8 cellular contexts compared by ENCODE assay signal in the genomic region with DNA sequence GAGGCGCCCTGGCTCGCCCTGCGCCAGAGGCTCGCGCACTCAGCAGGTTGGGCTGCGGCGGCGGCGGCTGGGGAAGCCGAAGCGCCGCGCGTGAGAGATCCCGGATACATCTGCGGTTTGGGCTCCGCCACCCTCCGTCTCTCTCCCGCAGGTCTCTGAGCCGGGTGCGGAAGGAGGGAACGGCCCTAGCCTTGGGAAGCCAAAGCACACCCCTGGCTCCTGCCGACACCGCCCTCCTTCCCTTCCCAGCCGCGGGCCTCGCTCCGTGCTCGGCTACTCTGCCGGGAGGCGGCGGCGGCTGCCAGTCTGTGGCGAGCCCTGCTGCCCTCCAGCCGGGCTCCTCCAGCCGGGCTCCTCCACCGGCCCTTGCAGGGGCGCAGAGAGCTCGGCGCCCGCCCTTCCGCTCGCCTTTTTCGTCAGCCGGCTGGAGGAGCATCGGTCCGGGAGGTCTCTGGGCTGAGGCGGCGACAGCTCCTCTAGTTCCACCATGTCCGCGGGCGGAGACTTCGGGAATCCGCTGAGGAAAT. TPM values are rescaled to one million over a fixed set of nuclear protein-coding genes. Genes with fewer than 3 reads are reported as not detected.
DNase-seq lines count a peak whose midpoint lies in the region; ATAC-seq and TF ChIP-seq lines count a peak whose summit lies in the region.
"Not testable (repeated sequence)": the region's sequence is repeated elsewhere in the genome, so short reads cannot be mapped to it uniquely, and the experiment has no call there.

TSS of gene RAB6C (plus strand) at position 38 of the 527 bp plus-strand sequence. CDS start at position 488, 450 bp downstream.

- not testable (repeated sequence) for H3K9me3 Mint-ChIP-seq in T-helper 2 cell treated with Interferon-gamma antibody and Interleukin-4, amounts not matched to agents 5 μg/mL and 100 μg/mL, for 36 hours; progenitor cell of endocrine pancreas (ENCODE audit: low read depth)

- ATAC-seq in left lung = peak; percentile 81

- H3K4me3 ChIP-seq in LNCaP clone FGC (ENCODE audit: low read depth, low read length) (peak within 1 kb of the TSS; percentile 62), astrocyte of the cerebellum (ENCODE audit: low read depth, low read length) (peak within 1 kb of the TSS; percentile 34), left lung (peak within 1 kb of the TSS in 1 of 2 donors; percentile 13), vagina (peak within 1 kb of the TSS; percentile 43 to 47)

- not testable (repeated sequence) for TF ChIP-seq CTCF in LNCaP clone FGC (IDR thresholded peaks at IDR 0.05; ENCODE audit: control insufficient read depth, extremely low read depth, insufficient read depth); astrocyte of the cerebellum (IDR thresholded peaks at IDR 0.05; ENCODE audit: low read depth, low read length, missing control alignments); left lung (IDR thresholded peaks at IDR 0.05); progenitor cell of endocrine pancreas (IDR thresholded peaks at IDR 0.05; ENCODE audit: unreplicated experiment); vagina (IDR thresholded peaks at IDR 0.05)

- H3K27ac Mint-ChIP-seq in T-helper 2 cell treated with Interferon-gamma antibody and Interleukin-4, amounts not matched to agents 5 μg/mL and 100 μg/mL, for 36 hours; progenitor cell of endocrine pancreas: not testable (repeated sequence)

- H3K27me3 ChIP-seq in left lung = peaks cover 10 to 77% of the 10 kb centered on the region in 2 donors
- not testable (repeated sequence) for H3K27me3 ChIP-seq in vagina

- H3K36me3 Mint-ChIP-seq in T-helper 2 cell treated with Interferon-gamma antibody and Interleukin-4, amounts not matched to agents 5 μg/mL and 100 μg/mL, for 36 hours (ENCODE audit: low read depth); progenitor cell of endocrine pancreas (ENCODE audit: insufficient read depth): not testable (repeated sequence)

- H3K4me1 ChIP-seq in left lung, vagina: not testable (repeated sequence)

- H3K4me1 Mint-ChIP-seq in T-helper 2 cell treated with Interferon-gamma antibody and Interleukin-4, amounts not matched to agents 5 μg/mL and 100 μg/mL, for 36 hours (ENCODE audit: low read depth); progenitor cell of endocrine pancreas (ENCODE audit: low read depth): not testable (repeated sequence)

- not testable (repeated sequence) for H3K27ac ChIP-seq in left lung
- peak within 1 kb of the TSS; percentile 59 for H3K27ac ChIP-seq in vagina

- peaks cover 33% of the 10 kb centered on the region for H3K27me3 Mint-ChIP-seq in T-helper 2 cell treated with Interferon-gamma antibody and Interleukin-4, amounts not matched to agents 5 μg/mL and 100 μg/mL, for 36 hours (ENCODE audit: low read depth)
- H3K27me3 Mint-ChIP-seq in progenitor cell of endocrine pancreas = peaks cover 58% of the 10 kb centered on the region

- not testable (repeated sequence) for H3K36me3 ChIP-seq in left lung, vagina

- peak within 1 kb of the TSS; percentile 70 for H3K4me3 Mint-ChIP-seq in T-helper 2 cell treated with Interferon-gamma antibody and Interleukin-4, amounts not matched to agents 5 μg/mL and 100 μg/mL, for 36 hours
- peak within 1 kb of the TSS; percentile 68 for H3K4me3 Mint-ChIP-seq in progenitor cell of endocrine pancreas (ENCODE audit: low read depth)

- in situ Hi-C loops in astrocyte of the cerebellum (cut with HindIII; ENCODE audit: low sequenced_read_pairs) = not testable (repeated sequence)

- intact Hi-C loops in left lung (cut with DNase I); vagina (cut with DNase I): not testable (repeated sequence)

- DNase-seq in Daoy (ENCODE audit: low read depth) (peak; percentile 40), foreskin melanocyte (peak; percentile 0), left lung (peak in 1 of 2 donors; percentile 74), progenitor cell of endocrine pancreas (ENCODE audit: low spot score, unreplicated experiment) (peak; percentile 39)
- not testable (repeated sequence) for DNase-seq in LNCaP clone FGC (ENCODE audit: low read depth); T-helper 2 cell treated with Interferon-gamma antibody and Interleukin-4, amounts not matched to agents 5 μg/mL and 100 μg/mL, for 36 hours (ENCODE audit: low spot score); astrocyte of the cerebellum (ENCODE audit: low read depth); vagina (ENCODE audit: extremely low spot score in 2 of 2)

- not testable (repeated sequence) for TF ChIP-seq POLR2A in vagina (IDR thresholded peaks at IDR 0.05)

- H3K9me3 ChIP-seq in left lung, vagina: not testable (repeated sequence)

RNA-seq across cellular contexts. Expression of gene RAB6C, which starts in this region (rescaled TPM):
- total RNA-seq in Daoy (2014; rRNA removed; shearing (Covaris generic)) = not detected in 2 replicates
- total RNA-seq in left lung (not detected), progenitor cell of endocrine pancreas (0.24 TPM in 1 of 2 replicates, not detected in the other), vagina (not detected)

Comparison
In these comparisons a context has a peak if more than half of its experiments do, and no peak if none do; other contexts are left out.
1. Peak in DNase-seq in Daoy; RNA of the gene not detected or under 1 TPM.
2. Peak in ATAC-seq in left lung; RNA of the gene not detected or under 1 TPM.
3. Peak in DNase-seq in progenitor cell of endocrine pancreas; RNA of the gene not detected or under 1 TPM.